Comparison of ENCODE assay signal across 23 cellular contexts in genomic region chr13:97391201-97391600, GRCh38.
"Had no signal": no experiment of that assay in that cellular context is flagged by ENCODE, and none has a peak within 500 bp of the region (broad histone marks: within the 10 kb centered on the region; RNA-seq: fewer than 3 reads in every experiment).

No MANE protein-coding gene starts in this region.

- H3K27ac ChIP-seq: hepatocyte, left lung, neutrophil, suprapubic skin, WERI-Rb-1 had no signal

- H3K9me3 ChIP-seq: left lung, neutrophil, suprapubic skin, upper lobe of left lung had no signal

- H3K4me3 Mint-ChIP-seq: activated CD4-positive, alpha-beta memory T cell treated with anti-CD3 and anti-CD28 coated beads, Interleukin-2, amount 10 ng/mL, durations not matched to agents 7 days and 5 days; activated T-cell treated with anti-CD3 and anti-CD28 coated beads, Interleukin-2, amount 50 U/mL, for 4 hours; effector memory CD8-positive, alpha-beta T cell; memory B cell; natural killer cell; T-helper 17 cell had no signal

- H3K27me3 Mint-ChIP-seq: activated CD4-positive, alpha-beta memory T cell treated with anti-CD3 and anti-CD28 coated beads, Interleukin-2, amount 10 ng/mL, durations not matched to agents 7 days and 5 days; effector memory CD8-positive, alpha-beta T cell; memory B cell; T-helper 17 cell had no signal

- H3K4me3 ChIP-seq: hepatocyte, left lung, suprapubic skin, upper lobe of left lung had no signal

- ATAC-seq: activated T-cell treated with anti-CD3 and anti-CD28 coated beads, Interleukin-2, amount 50 U/mL, for 4 hours; effector memory CD8-positive, alpha-beta T cell; left lung; natural killer cell; T-helper 17 cell had no signal

- DNase-seq: activated CD4-positive, alpha-beta memory T cell treated with anti-CD3 and anti-CD28 coated beads, Interleukin-2, amount 10 ng/mL, durations not matched to agents 7 days and 5 days; activated effector memory CD4-positive, alpha-beta T cell treated with Interleukin-2 at 50 U/mL for 16 hours; activated naive CD4-positive, alpha-beta T cell treated with anti-CD3 and anti-CD28 coated beads, Interleukin-2, amount 50 U/mL, for 16 hours; activated T-cell treated with anti-CD3 and anti-CD28 coated beads, Interleukin-2, amount 50 U/mL, for 4 hours; amygdala; cerebellar nuclear complex; dermis blood vessel endothelial cell; effector memory CD8-positive, alpha-beta T cell; kidney; left lung; natural killer cell; posterior cingulate gyrus; retina; stimulated activated CD4-positive, alpha-beta T cell treated with anti-CD3 and anti-CD28 coated beads, Interleukin-15, amount 100 ng/mL, for 24 hours; stimulated activated CD4-positive, alpha-beta T cell treated with anti-CD3 and anti-CD28 coated beads, Interleukin-4, amount 100 ng/mL, for 1 hour; stimulated activated naive CD4-positive, alpha-beta T cell treated with Interleukin-2 at 50 U/mL for 16 hours; T-helper 17 cell; upper lobe of left lung; WERI-Rb-1 had no signal

- H3K27ac Mint-ChIP-seq: activated CD4-positive, alpha-beta memory T cell treated with anti-CD3 and anti-CD28 coated beads, Interleukin-2, amount 10 ng/mL, durations not matched to agents 7 days and 5 days; effector memory CD8-positive, alpha-beta T cell; memory B cell; natural killer cell; T-helper 17 cell had no signal

- H3K27me3 ChIP-seq: hepatocyte, left lung, neutrophil, suprapubic skin, upper lobe of left lung had no signal

- H3K36me3 ChIP-seq: neutrophil, WERI-Rb-1 had no signal

- H3K9me3 Mint-ChIP-seq: activated CD4-positive, alpha-beta memory T cell treated with anti-CD3 and anti-CD28 coated beads, Interleukin-2, amount 10 ng/mL, durations not matched to agents 7 days and 5 days; activated T-cell treated with anti-CD3 and anti-CD28 coated beads, Interleukin-2, amount 50 U/mL, for 4 hours; effector memory CD8-positive, alpha-beta T cell; memory B cell; natural killer cell had no signal
